14 cellular contexts compared by ENCODE assay signal in genomic region chr15:78353093-78353492, GRCh38. TPM values are rescaled to one million over a fixed set of nuclear protein-coding genes. Genes with fewer than 3 reads are reported as not detected.
A peak's percentile ranks its signal among the peaks of the same experiment; 100 is the strongest.
DNase-seq lines count a peak whose midpoint lies in the region; ATAC-seq and TF ChIP-seq lines count a peak whose summit lies in the region.
"Had no signal": no experiment of that assay in that cellular context is flagged by ENCODE, and none has a peak within 500 bp of the region (broad histone marks: within the 10 kb centered on the region; RNA-seq: fewer than 3 reads in every experiment).

No MANE protein-coding gene starts in this region.

- no peak overlapping the region for H3K4me2 ChIP-seq in IMR-90 (ENCODE audit: low read depth, low read length)

- H3K23ac ChIP-seq in IMR-90 (ENCODE audit: low read depth, low read length): no peak overlapping the region

- TF ChIP-seq POLR2A in IMR-90 (IDR thresholded peaks at IDR 0.05; ENCODE audit: low read depth, low read length): no peak

- dilution Hi-C loops in IMR-90 (cut with HindIII; ENCODE audit: low sequenced_read_pairs, unreplicated experiment): no loop called here

- H3K27me3 ChIP-seq in IMR-90 (ENCODE audit: control insufficient read depth, insufficient read depth, low read length): peaks cover 18% of the 10 kb centered on the region
- H3K27me3 ChIP-seq in SJCRH30: no peaks in the 10 kb centered on the region

- CTCF ChIA-PET in IMR-90 (lab: Yijun Ruan, JAX): no interaction called here

- peak; percentile 24 for DNase-seq in NCI-H2227 (lab: John Stamatoyannopoulos, UW; ENCODE audit: unreplicated experiment)
- no peak for DNase-seq in NCI-H2227 treated with DMSO at 0.1 percent for 48 hours (lab: John Stamatoyannopoulos, UW)
- DNase-seq in IMR-90: peak; percentile 5
- DNase-seq in SJCRH30: peak; percentile 33 to 80
- peak; percentile 22 for DNase-seq in glomerular visceral epithelial cell (ENCODE audit: extremely low spot score)
- DNase-seq in GM13977 (ENCODE audit: low spot score): no peak
- no peak for DNase-seq in effector CD8-positive, alpha-beta T cell (lab: John Stamatoyannopoulos, UW)
- DNase-seq: hypothalamus, nucleus accumbens, SHP77 treated with DMSO at 0.1 percent for 48 hours had no signal

- no peak overlapping the region for H2AK5ac ChIP-seq in IMR-90 (ENCODE audit: low read depth, low read length)

- ATAC-seq in IMR-90 (ENCODE audit: low read depth) (no peak), GM18519 (IDR thresholded peaks at IDR 0.05; ENCODE audit: low FRiP score, unreplicated experiment) (no peak)

- H3K9me1 ChIP-seq in IMR-90 (ENCODE audit: insufficient read depth, low read length): no peaks in the 10 kb centered on the region

- H3K9ac ChIP-seq in IMR-90 (ENCODE audit: low read depth, low read length): no peak overlapping the region

- H2AFZ ChIP-seq in IMR-90 (replicated peaks; ENCODE audit: low read length, poor library complexity): peak overlapping the region; percentile 62

- no TSS peak for BruUV-seq in IMR-90 (replicated peaks; lab: Mats Ljungman, UMichigan)

- H2BK15ac ChIP-seq in IMR-90 (ENCODE audit: low read depth, low read length): no peak overlapping the region

- TF ChIP-seq RAD21 in IMR-90 (IDR thresholded peaks at IDR 0.05; ENCODE audit: low read length): no peak

- H3K4me1 ChIP-seq in IMR-90 (ENCODE audit: control insufficient read depth, insufficient read depth, low read length) (no peaks in the 10 kb centered on the region), SJCRH30 (peaks cover 5% of the 10 kb centered on the region; the same call in 1 of the 2 replicates)

- intact Hi-C loops in IMR-90 (cut with micrococcal nuclease): no loop called here

- H3K79me1 ChIP-seq in IMR-90 (ENCODE audit: low read depth in 1 of 2, low read length in 2 of 2): no peaks in the 10 kb centered on the region

- H4K20me1 ChIP-seq in IMR-90 (ENCODE audit: insufficient read depth, low read length): no peaks in the 10 kb centered on the region

- no peaks in the 10 kb centered on the region for H3K36me3 ChIP-seq in IMR-90 (ENCODE audit: control insufficient read depth, insufficient read depth, low read length)
- no peaks in the 10 kb centered on the region for H3K36me3 ChIP-seq in SJCRH30

- in situ Hi-C loops in IMR-90 (cut with MboI; ENCODE audit: low sequenced_read_pairs): no loop called here
- in situ Hi-C loops in GM13977 (cut with MboI; ENCODE audit: low pct_unique_long_range_greater_than_20kb, low sequenced_read_pairs, unreplicated experiment): no loop called here

- H4K91ac ChIP-seq in IMR-90 (ENCODE audit: insufficient read depth, low read depth, low read length): no peak overlapping the region

- TF ChIP-seq CTCF in IMR-90 (conservative IDR thresholded peaks at IDR 0.05; ENCODE audit: low read depth, low read length) (no peak), GM13977 (IDR thresholded peaks at IDR 0.05; ENCODE audit: extremely low read depth, insufficient read depth, missing control alignments) (no peak)

- no peak overlapping the region for H2BK120ac ChIP-seq in IMR-90 (ENCODE audit: low read depth, low read length)

- H2BK20ac ChIP-seq in IMR-90 (ENCODE audit: low read depth, low read length): no peak overlapping the region

- no peaks in the 10 kb centered on the region for H3K9me3 ChIP-seq in IMR-90 (ENCODE audit: control insufficient read depth, insufficient read depth, low read length)
- H3K9me3 ChIP-seq in SJCRH30 (replicated peaks): no peaks in the 10 kb centered on the region

- H2AK9ac ChIP-seq in IMR-90 (replicated peaks; ENCODE audit: low read depth, low read length, poor library complexity): no peak overlapping the region

- H3K18ac ChIP-seq in IMR-90 (ENCODE audit: low read depth, low read length): no peak overlapping the region

- H4K8ac ChIP-seq in IMR-90 (ENCODE audit: low read depth in 2 of 2, low read length in 2 of 2): no peak overlapping the region

- POLR2A ChIA-PET in IMR-90 (lab: Charles Lee; ENCODE audit: unreplicated experiment): no interaction called here

- no peak overlapping the region for H3K56ac ChIP-seq in IMR-90 (ENCODE audit: extremely low read depth, insufficient read depth, low read length)

- H4K5ac ChIP-seq in IMR-90 (ENCODE audit: low read depth, low read length): no peak overlapping the region; the same call in 1 of the 2 replicates

- H3K27ac ChIP-seq in IMR-90 (ENCODE audit: insufficient read depth, low read length) (no peak overlapping the region), SJCRH30 (no peak overlapping the region)

- H3K14ac ChIP-seq in IMR-90 (replicated peaks; ENCODE audit: low read depth, low read length): no peak overlapping the region

- no peak overlapping the region for H3K4ac ChIP-seq in IMR-90 (ENCODE audit: low read depth, low read length)

- H2BK5ac ChIP-seq in IMR-90 (ENCODE audit: low read depth, low read length, poor library complexity, severe bottlenecking): no peak overlapping the region

- H3K4me3 ChIP-seq in IMR-90 (ENCODE audit: insufficient read depth, low read depth, low read length) (no peak overlapping the region), SJCRH30 (no peak overlapping the region)
- H3K4me3 ChIP-seq: lung had no signal

- no CpG with 5 or more reads among the region's 4 CpGs for WGBS in IMR-90 (ENCODE audit: extremely low coverage in 2 of 2, insufficient read length in 1 of 2), 2 experiments

TF ChIP-seq in IMR-90, 13 proteins besides CTCF, POLR2A, EP300 and RAD21:
- TF ChIP-seq USF2 (IDR thresholded peaks at IDR 0.05; ENCODE audit: low read depth, low read length) (peak; percentile 73), MXI1 (IDR thresholded peaks at IDR 0.05; ENCODE audit: borderline replicate concordance, low read depth, low read length) (no peak)

RNA-seq across cellular contexts. Expression of gene CRABP1, which starts 12.9 kb away (rescaled TPM):
- total RNA-seq in IMR-90 (2012; rRNA removed): not detected in 2 replicates
- polyA plus RNA-seq in IMR-90 (2012; rRNA removed): not detected in 2 replicates
- polyA plus RNA-seq in IMR-90 (2012; cell fraction: cytosol; rRNA removed): not detected in 2 replicates
- not detected in 2 replicates for polyA plus RNA-seq in IMR-90 (2012; cell fraction: nucleus; rRNA removed; ENCODE audit: low replicate concordance)
- total RNA-seq in SJCRH30 (2014; rRNA removed; shearing (Covaris generic)): not detected in 2 replicates
- total RNA-seq: endothelial cell of umbilical vein had no signal
- polyA plus RNA-seq: AG04450, lung had no signal

RNA-seq across cellular contexts. Expression of gene SKIC8, which starts 53.7 kb away (rescaled TPM):
- 102 and 124 TPM in 2 replicates for total RNA-seq in IMR-90 (2012; rRNA removed)
- 69.9 and 72.2 TPM in 2 replicates for polyA plus RNA-seq in IMR-90 (2012; rRNA removed)
- polyA plus RNA-seq in IMR-90 (2012; cell fraction: cytosol; rRNA removed): 36.8 and 57.4 TPM in 2 replicates
- polyA plus RNA-seq in IMR-90 (2012; cell fraction: nucleus; rRNA removed; ENCODE audit: low replicate concordance): 19.0 and 72.0 TPM in 2 replicates
- total RNA-seq in SJCRH30 (2014; rRNA removed; shearing (Covaris generic)): 60.5 and 69.8 TPM in 2 replicates

Comparison
In these comparisons a context has a peak if more than half of its experiments do, and no peak if none do; other contexts are left out.
1. DNase-seq: peak in NCI-H2227 (single experiment), IMR-90 (single experiment), SJCRH30 (2 of 2) and glomerular visceral epithelial cell (single experiment); none in NCI-H2227 treated with DMSO at 0.1 percent for 48 hours (single experiment), GM13977 (single experiment) and effector CD8-positive, alpha-beta T cell (single experiment).